ENCODE assay signal across 8 cellular contexts in the genomic region with DNA sequence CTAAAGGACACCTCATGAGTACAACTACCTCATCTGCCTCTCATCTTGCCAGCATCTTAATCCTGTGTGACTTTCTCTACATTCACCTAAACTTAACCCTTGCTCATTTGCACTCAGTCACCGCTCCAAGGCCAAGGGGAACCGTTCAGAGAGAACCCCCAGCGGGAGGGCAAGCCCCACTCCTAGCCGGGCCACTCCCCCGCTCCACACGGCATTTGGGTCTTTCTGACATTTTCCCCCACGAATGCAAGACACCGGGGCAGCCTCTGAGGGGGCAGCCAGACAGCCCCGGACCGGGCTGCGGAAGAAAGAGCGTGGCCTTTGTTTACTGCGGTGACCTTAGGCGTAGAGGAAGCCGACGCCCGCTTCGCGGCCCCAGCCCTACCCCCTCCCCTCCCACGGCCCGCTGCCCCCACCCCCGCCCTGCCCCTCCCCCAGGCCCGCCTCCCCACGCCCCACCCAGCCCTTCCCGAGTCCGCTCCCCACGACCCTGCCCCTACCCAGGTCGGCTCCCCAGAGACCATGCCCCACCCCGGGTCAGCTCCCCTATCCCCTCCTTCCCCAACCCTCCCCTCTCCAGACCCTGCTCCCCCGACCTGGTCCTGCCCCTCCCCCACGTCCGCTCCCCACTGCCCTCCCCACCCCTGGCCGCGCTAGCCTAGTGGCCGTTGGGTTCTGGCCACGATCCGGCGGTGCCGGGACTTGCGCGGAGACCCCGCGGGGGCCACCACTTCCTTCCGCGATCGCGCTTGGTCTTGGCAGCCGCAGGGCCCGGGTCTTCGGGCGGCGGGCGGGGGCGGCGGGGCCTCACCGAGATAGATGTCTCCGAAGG. TPM values are rescaled to one million over a fixed set of nuclear protein-coding genes. Genes with fewer than 3 reads are reported as not detected.
DNase-seq lines count a peak whose midpoint lies in the region; ATAC-seq, FAIRE-seq and TF ChIP-seq lines count a peak whose summit lies in the region.

No MANE protein-coding gene starts in this region.

- peak overlapping the region; percentile 100 for H3K27ac Mint-ChIP-seq in nephron progenitor cell

- peaks cover 36 to 68% (median 53%) of the 10 kb centered on the region in 3 donors for H3K4me1 ChIP-seq in esophagus squamous epithelium

- H3K36me3 ChIP-seq in KOPT-K1 (ENCODE audit: insufficient read depth, low read length) (peaks cover 45% of the 10 kb centered on the region), esophagus squamous epithelium (peaks cover 0 to 35% (median 0%) of the 10 kb centered on the region in 3 donors)

- TF ChIP-seq CTCF in esophagus squamous epithelium (IDR thresholded peaks at IDR 0.05) (no peak), nephron progenitor cell (IDR thresholded peaks at IDR 0.05) (no peak)

- peak; percentile 54 for DNase-seq in GM19239 (ENCODE audit: insufficient read length, low spot score)
- peak; percentile 56 for DNase-seq in activated CD8-positive, alpha-beta memory T cell treated with anti-CD3 and anti-CD28 coated beads, Interleukin-2, amount 50 U/mL, for 4 hours
- DNase-seq in esophagus squamous epithelium (lab: John Stamatoyannopoulos, UW): no peak
- DNase-seq in nephron progenitor cell: peak; percentile 67
- DNase-seq in NCI-H1436 (lab: John Stamatoyannopoulos, UW): no peak
- DNase-seq in NCI-H2196 treated with DMSO at 0.1 percent for 48 hours (lab: John Stamatoyannopoulos, UW; ENCODE audit: unreplicated experiment): no peak

- H3K36me3 Mint-ChIP-seq in nephron progenitor cell (ENCODE audit: low read depth): peaks cover 60% of the 10 kb centered on the region

- no peaks in the 10 kb centered on the region for H3K9me3 ChIP-seq in KOPT-K1 (ENCODE audit: insufficient read depth, low read length, poor library complexity, severe bottlenecking)
- no peaks in the 10 kb centered on the region for H3K9me3 ChIP-seq in esophagus squamous epithelium

- H3K27me3 ChIP-seq in esophagus squamous epithelium: no peaks in the 10 kb centered on the region

- H3K4me3 Mint-ChIP-seq in nephron progenitor cell: peak overlapping the region; percentile 95

- H3K4me1 Mint-ChIP-seq in nephron progenitor cell: peaks cover 86% of the 10 kb centered on the region

- H3K27ac ChIP-seq in KOPT-K1 (ENCODE audit: low read depth, low read length, poor library complexity, severe bottlenecking) (peak overlapping the region; percentile 87), esophagus squamous epithelium (peak overlapping the region; percentile 100)

- FAIRE-seq in GM19239 (lab: Jason Lieb, UNC): no peak

- intact Hi-C loops in esophagus squamous epithelium (cut with DNase I): no loop called here

- no peaks in the 10 kb centered on the region for H3K27me3 Mint-ChIP-seq in nephron progenitor cell (ENCODE audit: low read depth, poor library complexity)

- 0 to 2% methylated on average over 6 to 12 of the region's 57 CpGs for WGBS in esophagus squamous epithelium, 2 donors

- peak overlapping the region; percentile 94 to 99 (median 96) for H3K4me3 ChIP-seq in esophagus squamous epithelium

- no peak for TF ChIP-seq POLR2A in esophagus squamous epithelium (IDR thresholded peaks at IDR 0.05)

- no peak for ATAC-seq in HG03354 (IDR thresholded peaks at IDR 0.05; ENCODE audit: poor library complexity, severe bottlenecking, unreplicated experiment)

- H3K9me3 Mint-ChIP-seq in nephron progenitor cell: peaks cover 7% of the 10 kb centered on the region

RNA-seq across cellular contexts. Expression of a gene that starts 0.8 kb away (rescaled TPM):
- total RNA-seq in esophagus squamous epithelium: 100 to 1,000 TPM in 1 of 4 donors, 10 to 100 TPM in 3; 24.6 to 102 (median 57.1) TPM

RNA-seq across cellular contexts. Expression of a gene that starts 43.9 kb away (rescaled TPM):
- total RNA-seq in esophagus squamous epithelium: 10 to 100 TPM; 18.8 to 32.9 (median 21.7) TPM

RNA-seq across cellular contexts. Expression of a gene that starts 44.7 kb away (rescaled TPM):
- 1 to 10 TPM; 3.0 to 4.4 (median 4.1) TPM for total RNA-seq in esophagus squamous epithelium

Comparison
In these comparisons a context has a peak if more than half of its experiments do, and no peak if none do; other contexts are left out.
1. DNase-seq: peak in GM19239 (single experiment), activated CD8-positive, alpha-beta memory T cell treated with anti-CD3 and anti-CD28 coated beads, Interleukin-2, amount 50 U/mL, for 4 hours (single experiment) and nephron progenitor cell (single experiment); none in esophagus squamous epithelium (single experiment), NCI-H1436 (single experiment) and NCI-H2196 treated with DMSO at 0.1 percent for 48 hours (single experiment).